In the genomic region with DNA sequence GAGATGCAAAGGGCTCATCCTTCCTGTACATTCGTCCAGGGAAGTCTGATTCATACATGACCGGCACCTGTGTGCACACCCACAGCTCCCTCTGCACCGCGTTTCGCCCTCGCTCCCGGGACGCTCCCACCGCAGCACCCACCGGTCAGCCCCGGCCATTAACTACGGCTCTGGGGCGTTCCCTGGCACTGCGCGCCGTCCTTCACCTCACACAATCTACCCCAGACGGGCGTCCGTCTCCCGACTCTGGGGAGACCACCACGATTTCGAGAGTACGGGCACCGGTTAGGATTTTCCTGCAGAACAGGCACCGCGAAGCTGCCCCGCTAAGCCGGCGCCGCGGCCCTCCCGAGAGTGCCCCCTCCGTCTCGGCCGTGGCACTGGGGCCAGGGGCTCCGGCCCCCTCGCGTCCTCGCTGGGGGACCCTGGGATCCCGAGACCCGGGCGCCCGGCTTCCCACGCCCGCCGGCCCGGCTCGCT, we compare ENCODE assay signal across 8 cellular contexts. TPM values are rescaled to one million over a fixed set of nuclear protein-coding genes. Genes with fewer than 3 reads are reported as not detected.
DNase-seq lines count a peak whose midpoint lies in the region; ATAC-seq and TF ChIP-seq lines count a peak whose summit lies in the region.

No MANE protein-coding gene starts in this region.

- peak overlapping the region; percentile 83 to 94 for H3K27ac Mint-ChIP-seq in natural killer cell treated with Interleukin-12 subunit alpha and Interleukin-12 subunit beta and Interleukin-15 and Interleukin-18, amount 100 ng/mL, for 72 hours

- no peak for TF ChIP-seq CTCF in fibroblast of pulmonary artery (IDR thresholded peaks at IDR 0.05; ENCODE audit: low read length, missing control alignments)

- no peaks in the 10 kb centered on the region for H3K27me3 Mint-ChIP-seq in natural killer cell treated with Interleukin-12 subunit alpha and Interleukin-12 subunit beta and Interleukin-15 and Interleukin-18, amount 100 ng/mL, for 72 hours

- peak; percentile 39 for ATAC-seq in HG02870 (IDR thresholded peaks at IDR 0.05; ENCODE audit: unreplicated experiment)
- ATAC-seq in natural killer cell treated with Interleukin-12 subunit alpha and Interleukin-12 subunit beta and Interleukin-15 and Interleukin-18, amount 100 ng/mL, for 72 hours = peak; percentile 61 to 71

- H3K27ac ChIP-seq in temporal lobe (ENCODE audit: low read depth, low read length) = peak overlapping the region; percentile 91

- DNase-seq in SKM-1 treated with dmso at 0.1 percent for 144 hours (lab: John Stamatoyannopoulos, UW; ENCODE audit: unreplicated experiment) (peak; percentile 8), SKM-1 (lab: John Stamatoyannopoulos, UW; ENCODE audit: unreplicated experiment) (no peak), NCI-H2227 treated with DMSO at 0.1 percent for 48 hours (lab: John Stamatoyannopoulos, UW) (peak; percentile 11), fibroblast of pulmonary artery (ENCODE audit: low read depth) (peak; percentile 47)
- DNase-seq in activated T-cell treated with anti-CD3 and anti-CD28 coated beads, Interleukin-2, amount 50 U/mL, for 48 hours = peak; percentile 69 to 74
- DNase-seq in natural killer cell treated with Interleukin-12 subunit alpha and Interleukin-12 subunit beta and Interleukin-15 and Interleukin-18, amount 100 ng/mL, for 72 hours (ENCODE audit: low spot score) = no peak

- H3K4me3 Mint-ChIP-seq in natural killer cell treated with Interleukin-12 subunit alpha and Interleukin-12 subunit beta and Interleukin-15 and Interleukin-18, amount 100 ng/mL, for 72 hours = peak overlapping the region; percentile 93

- peaks cover 15 to 17% of the 10 kb centered on the region in 2 donors for H3K4me1 Mint-ChIP-seq in natural killer cell treated with Interleukin-12 subunit alpha and Interleukin-12 subunit beta and Interleukin-15 and Interleukin-18, amount 100 ng/mL, for 72 hours (ENCODE audit: low read depth in 2 of 2)

- H3K4me3 ChIP-seq in fibroblast of pulmonary artery (replicated peaks; ENCODE audit: low read depth, low read length) = peak overlapping the region; percentile 90

- no peaks in the 10 kb centered on the region for H3K9me3 Mint-ChIP-seq in natural killer cell treated with Interleukin-12 subunit alpha and Interleukin-12 subunit beta and Interleukin-15 and Interleukin-18, amount 100 ng/mL, for 72 hours

- no peaks in the 10 kb centered on the region for H3K36me3 Mint-ChIP-seq in natural killer cell treated with Interleukin-12 subunit alpha and Interleukin-12 subunit beta and Interleukin-15 and Interleukin-18, amount 100 ng/mL, for 72 hours

RNA-seq across cellular contexts. Expression of a gene that starts 0.4 kb away (rescaled TPM):
- 10 to 100 TPM; 27.7 to 32.6 TPM for total RNA-seq in natural killer cell treated with Interleukin-12 subunit alpha and Interleukin-12 subunit beta and Interleukin-15 and Interleukin-18, amount 100 ng/mL, for 72 hours
- 40.8 TPM for total RNA-seq in temporal lobe

RNA-seq across cellular contexts. Expression of a gene that starts 47.6 kb away (rescaled TPM):
- total RNA-seq in natural killer cell treated with Interleukin-12 subunit alpha and Interleukin-12 subunit beta and Interleukin-15 and Interleukin-18, amount 100 ng/mL, for 72 hours = 10 to 100 TPM; 59.0 to 65.4 TPM
- total RNA-seq in temporal lobe = 33.2 TPM

Comparison
In these comparisons a context has a peak if more than half of its experiments do, and no peak if none do; other contexts are left out.
1. DNase-seq: peak in SKM-1 treated with dmso at 0.1 percent for 144 hours (single experiment), NCI-H2227 treated with DMSO at 0.1 percent for 48 hours (single experiment), activated T-cell treated with anti-CD3 and anti-CD28 coated beads, Interleukin-2, amount 50 U/mL, for 48 hours (2 of 2) and fibroblast of pulmonary artery (single experiment); none in SKM-1 (single experiment) and natural killer cell treated with Interleukin-12 subunit alpha and Interleukin-12 subunit beta and Interleukin-15 and Interleukin-18, amount 100 ng/mL, for 72 hours (single experiment).